8 cellular contexts compared by ENCODE assay signal in genomic region chr5:112419050-112419595, GRCh38. TPM values are rescaled to one million over a fixed set of nuclear protein-coding genes. Genes with fewer than 3 reads are reported as not detected.
DNase-seq lines count a peak whose midpoint lies in the region; ATAC-seq and TF ChIP-seq lines count a peak whose summit lies in the region.

TSS of gene EPB41L4A (minus strand) at chr5:112419277. CDS start at chr5:112419039, 238 bp downstream.

- H3K4me3 ChIP-seq in PC-9 (peak within 1 kb of the TSS; percentile 66), lung (peak within 1 kb of the TSS; percentile 81)
- peak within 1 kb of the TSS; percentile 60 for H3K4me3 ChIP-seq in effector memory CD4-positive, alpha-beta T cell (ENCODE audit: insufficient read depth, low read depth, low read length, poor library complexity, severe bottlenecking)

- no peaks in the 10 kb centered on the region for H3K4me1 ChIP-seq in PC-9 (replicated peaks; ENCODE audit: insufficient read depth)
- peaks cover 15% of the 10 kb centered on the region for H3K4me1 ChIP-seq in effector memory CD4-positive, alpha-beta T cell (ENCODE audit: control insufficient read depth, insufficient read depth, low read length, poor library complexity, severe bottlenecking)
- H3K4me1 ChIP-seq in lung (ENCODE audit: control insufficient read depth in 2 of 2, insufficient read depth in 2 of 2, low read length in 2 of 2): peaks cover 0 to 4% of the 10 kb centered on the region in 2 donors

- DNase-seq in Ammon's horn (ENCODE audit: low spot score) (peak; percentile 13), PC-9 (peak in 1 of 2 experiments; percentile 49), lung (ENCODE audit: low spot score) (no peak), midbrain (lab: John Stamatoyannopoulos, UW) (no peak)
- DNase-seq in effector memory CD4-positive, alpha-beta T cell: no peak

- CTCF ChIA-PET in PC-9 (lab: Charles Lee): interaction anchor here (0.6 to 1.4 kb wide), 8 partner anchors 29 to 244 kb away, joined by 3 to 8 read pairs (median 4); no protein-coding TSS in a partner anchor

- H3K9me3 ChIP-seq in PC-9 (ENCODE audit: insufficient read depth, low read depth): no peaks in the 10 kb centered on the region
- no peaks in the 10 kb centered on the region for H3K9me3 ChIP-seq in effector memory CD4-positive, alpha-beta T cell (ENCODE audit: control insufficient read depth, low read length)
- H3K9me3 ChIP-seq in lung (ENCODE audit: control insufficient read depth in 2 of 2, insufficient read depth in 1 of 2, low read length in 1 of 2): no peaks in the 10 kb centered on the region

- peaks cover 37% of the 10 kb centered on the region for H3K27me3 ChIP-seq in PC-9 (ENCODE audit: insufficient read depth, low read depth)
- peaks cover 8% of the 10 kb centered on the region for H3K27me3 ChIP-seq in effector memory CD4-positive, alpha-beta T cell (replicated peaks; ENCODE audit: control insufficient read depth, insufficient read depth, low read length, poor library complexity, severe bottlenecking)
- no peaks in the 10 kb centered on the region for H3K27me3 ChIP-seq in lung (ENCODE audit: control insufficient read depth, insufficient read depth)

- H3K27ac ChIP-seq in PC-9 (no peak within 1 kb of the TSS), lung (ENCODE audit: low read depth in 1 of 2, low read length in 1 of 2) (peak within 1 kb of the TSS; percentile 82 to 94), temporal lobe (ENCODE audit: low read depth, low read length) (no peak within 1 kb of the TSS)
- no peak within 1 kb of the TSS for H3K27ac ChIP-seq in effector memory CD4-positive, alpha-beta T cell (ENCODE audit: insufficient read depth, low read length, poor library complexity, severe bottlenecking)

- peak within 1 kb of the TSS; percentile 84 for H3K4me2 ChIP-seq in PC-9

- H3F3A ChIP-seq in PC-9 (ENCODE audit: insufficient read depth, low read depth): no peaks in the 10 kb centered on the region

- no peaks in the 10 kb centered on the region for H3K36me3 ChIP-seq in PC-9 (ENCODE audit: low read depth)
- H3K36me3 ChIP-seq in effector memory CD4-positive, alpha-beta T cell (ENCODE audit: control insufficient read depth, insufficient read depth, low read length): no peaks in the 10 kb centered on the region
- no peaks in the 10 kb centered on the region for H3K36me3 ChIP-seq in lung (ENCODE audit: control insufficient read depth in 2 of 2, insufficient read depth in 2 of 2, low read length in 2 of 2)

- POLR2A ChIA-PET in PC-9 (lab: Charles Lee; ENCODE audit: unreplicated experiment): interaction anchor here (0.6 to 0.7 kb wide), 2 partner anchors 252 to 288 kb away, joined by 5 to 21 read pairs; no protein-coding TSS in a partner anchor

- BruUV-seq in PC-9 (replicated peaks; lab: Mats Ljungman, UMichigan): no TSS peak

- no peaks in the 10 kb centered on the region for H3K9me2 ChIP-seq in PC-9 (ENCODE audit: insufficient read depth)

- H4K20me1 ChIP-seq in PC-9 (ENCODE audit: insufficient read depth): no peaks in the 10 kb centered on the region

- no peak for TF ChIP-seq CTCF in PC-9 (conservative IDR thresholded peaks at IDR 0.05)
- TF ChIP-seq CTCF in lung (IDR thresholded peaks at IDR 0.05; ENCODE audit: control extremely low read depth, extremely low read depth): no peak

- H2AFZ ChIP-seq in PC-9: peak within 1 kb of the TSS; percentile 94

- ATAC-seq in GM19351 (IDR thresholded peaks at IDR 0.05; ENCODE audit: unreplicated experiment): peak; percentile 12
- peak; percentile 53 for ATAC-seq in lung (ENCODE audit: insufficient read depth, low FRiP score)
- ATAC-seq in GM19452 (IDR thresholded peaks at IDR 0.05; ENCODE audit: unreplicated experiment): no peak

- H3K79me2 ChIP-seq in PC-9 (ENCODE audit: low read depth): no peaks in the 10 kb centered on the region

- 1% methylated on average over 62 to 70 of the region's 70 CpGs for WGBS in lung, 2 donors

- intact Hi-C loops in PC-9 (cut with micrococcal nuclease; ENCODE audit: unreplicated experiment): loop anchor here (5.0 kb wide), 2 partner anchors 47 to 192 kb away; no protein-coding TSS in a partner anchor

RNA-seq across cellular contexts. Expression of gene EPB41L4A, which starts in this region (rescaled TPM):
- 9.4 and 13.4 TPM in 2 replicates for total RNA-seq in PC-9 (2021)
- total RNA-seq in lung: 10 to 100 TPM; 23.0 to 44.5 TPM
- 1 to 10 TPM; 4.6 to 6.7 TPM for polyA plus RNA-seq in lung
- total RNA-seq in temporal lobe: 15.0 TPM

Comparison
In these comparisons a context has a peak if more than half of its experiments do, and no peak if none do; other contexts are left out.
1. H3K27ac ChIP-seq: peak in lung (2 of 2); none in PC-9 (single experiment), effector memory CD4-positive, alpha-beta T cell (single experiment) and temporal lobe (single experiment).
2. Peak in every context shown above with its lines, with median percentiles within 50 percentile points of each other: H3K4me3 ChIP-seq.